ENCODE assay signal across 8 cellular contexts in genomic region chr4:46329118-46329976, GRCh38.
A peak's percentile ranks its signal among the peaks of the same experiment; 100 is the strongest.
DNase-seq lines count a peak whose midpoint lies in the region; ATAC-seq and TF ChIP-seq lines count a peak whose summit lies in the region.

No MANE protein-coding gene starts in this region.

- no peak overlapping the region for H2AFZ ChIP-seq in fibroblast of lung (ENCODE audit: low read length)

- peak; percentile 55 for ATAC-seq in HG03342 (IDR thresholded peaks at IDR 0.05; ENCODE audit: unreplicated experiment)
- peak; percentile 50 for ATAC-seq in stimulated activated memory B cell treated with anti-CD40 and anti-IgM and Interleukin-4, amounts not matched to agents 10 μg/mL and 1 μg/mL and 100 μg/mL, for 72 hours
- ATAC-seq in GM19463 (IDR thresholded peaks at IDR 0.05; ENCODE audit: unreplicated experiment), result no peak

- H3K9ac ChIP-seq in fibroblast of lung (ENCODE audit: insufficient read depth, low read length), result no peak overlapping the region

- in situ Hi-C loops in G401 (cut with HindIII; ENCODE audit: low sequenced_read_pairs), result no loop called here

- no peak overlapping the region for H3K27ac ChIP-seq in fibroblast of lung (ENCODE audit: insufficient read depth, low read length)

- no peaks in the 10 kb centered on the region for H3K27me3 ChIP-seq in fibroblast of lung (ENCODE audit: control insufficient read depth, insufficient read depth, low read length)

- no peak overlapping the region for H3K4me3 ChIP-seq in fibroblast of lung (replicated peaks in 1 of 4; ENCODE audit: control extremely low read depth in 1 of 4, insufficient read depth in 1 of 4, low read depth in 3 of 4, low read length in 4 of 4)

- H3K36me3 ChIP-seq in fibroblast of lung (ENCODE audit: control insufficient read depth, insufficient read depth, low read length), result no peaks in the 10 kb centered on the region

- no peak overlapping the region for H3K27ac Mint-ChIP-seq in stimulated activated memory B cell treated with anti-CD40 and anti-IgM and Interleukin-4, amounts not matched to agents 10 μg/mL and 1 μg/mL and 100 μg/mL, for 72 hours

- H3K4me1 ChIP-seq in fibroblast of lung (ENCODE audit: control insufficient read depth, extremely low read depth, insufficient read depth, low read length), result no peaks in the 10 kb centered on the region

- H4K20me1 ChIP-seq in fibroblast of lung (ENCODE audit: control insufficient read depth, extremely low read depth, insufficient read depth, low read length), result no peaks in the 10 kb centered on the region

- H3K4me1 Mint-ChIP-seq in stimulated activated memory B cell treated with anti-CD40 and anti-IgM and Interleukin-4, amounts not matched to agents 10 μg/mL and 1 μg/mL and 100 μg/mL, for 72 hours, result no peaks in the 10 kb centered on the region

- no peaks in the 10 kb centered on the region for H3K9me3 ChIP-seq in fibroblast of lung (ENCODE audit: control insufficient read depth, insufficient read depth, low read depth, low read length)

- TF ChIP-seq CTCF in fibroblast of lung (conservative IDR thresholded peaks at IDR 0.05 in 1 of 2, IDR thresholded peaks at IDR 0.05 in 1 of 2; ENCODE audit: low read depth in 1 of 2, low read length in 2 of 2), result peak in 1 of 2 donors; percentile 57

- H3K36me3 Mint-ChIP-seq in stimulated activated memory B cell treated with anti-CD40 and anti-IgM and Interleukin-4, amounts not matched to agents 10 μg/mL and 1 μg/mL and 100 μg/mL, for 72 hours, result no peaks in the 10 kb centered on the region

- H3K79me2 ChIP-seq in fibroblast of lung (ENCODE audit: control insufficient read depth, insufficient read depth, low read length), result no peaks in the 10 kb centered on the region

- DNase-seq in G401 (ENCODE audit: low spot score), result peak; percentile 24
- DNase-seq in OCI-M1 (lab: John Stamatoyannopoulos, UW), result peak; percentile 90
- peak; percentile 1 to 61 for DNase-seq in fibroblast of lung (ENCODE audit: low read depth in 2 of 2)
- DNase-seq in NCI-H187 (lab: John Stamatoyannopoulos, UW), result no peak
- DNase-seq in GM19240 (ENCODE audit: insufficient read length, low spot score), result no peak

- no peak overlapping the region for H3K4me2 ChIP-seq in fibroblast of lung (ENCODE audit: extremely low read depth, insufficient read depth, low read length)

- no peak overlapping the region for H3K4me3 Mint-ChIP-seq in stimulated activated memory B cell treated with anti-CD40 and anti-IgM and Interleukin-4, amounts not matched to agents 10 μg/mL and 1 μg/mL and 100 μg/mL, for 72 hours

- no peaks in the 10 kb centered on the region for H3K9me3 Mint-ChIP-seq in stimulated activated memory B cell treated with anti-CD40 and anti-IgM and Interleukin-4, amounts not matched to agents 10 μg/mL and 1 μg/mL and 100 μg/mL, for 72 hours

- H3K27me3 Mint-ChIP-seq in stimulated activated memory B cell treated with anti-CD40 and anti-IgM and Interleukin-4, amounts not matched to agents 10 μg/mL and 1 μg/mL and 100 μg/mL, for 72 hours, result no peaks in the 10 kb centered on the region

Comparison
In these comparisons a context has a peak if more than half of its experiments do, and no peak if none do; other contexts are left out.
1. DNase-seq: peak in G401 (single experiment), OCI-M1 (single experiment) and fibroblast of lung (2 of 2); none in NCI-H187 (0 of 2) and GM19240 (single experiment).